Comparison of ENCODE assay signal across 1 cellular context in genomic region chr4:17576932-17577659, GRCh38.
TF ChIP-seq lines count a peak whose summit lies in the region.

Gene LAP3, plus strand, starts transcription at chr4:17577198. Its CDS starts 268 bp downstream, at chr4:17577466.

TF ChIP-seq in HepG2, 621 proteins besides CTCF, POLR2A, EP300 and RAD21 (continued from another document and continues in another):
- TF ChIP-seq FOXO4 (CRISPR knock-in tag; conservative IDR thresholded peaks at IDR 0.05) (no peak), ATAD3A (CRISPR knock-in tag; IDR thresholded peaks at IDR 0.05) (no peak), KMT2A (CRISPR knock-in tag; IDR thresholded peaks at IDR 0.05) (peak; percentile 88; the same call in 1 of the 2 replicates), ZNF549 (CRISPR knock-in tag; IDR thresholded peaks at IDR 0.05) (no peak), ZEB1 (IDR thresholded peaks at IDR 0.05; ENCODE audit: insufficient replicate concordance, low read depth) (no peak), NR2C2 (CRISPR knock-in tag; IDR thresholded peaks at IDR 0.05; ENCODE audit: borderline replicate concordance) (peak; percentile 59; the same call in 1 of the 2 replicates), ZSCAN31 (CRISPR knock-in tag; IDR thresholded peaks at IDR 0.05; ENCODE audit: low read depth) (peak; percentile 47; the same call in 1 of the 2 replicates), FOXA3 (CRISPR knock-in tag; IDR thresholded peaks at IDR 0.05) (no peak; the same call in 1 of the 2 replicates), ZNF569 (CRISPR knock-in tag; IDR thresholded peaks at IDR 0.05; ENCODE audit: borderline replicate concordance) (peak; percentile 18; the same call in 1 of the 2 replicates), MAF1 (CRISPR knock-in tag; IDR thresholded peaks at IDR 0.05; ENCODE audit: borderline replicate concordance) (no peak), ZNF232 (CRISPR knock-in tag; IDR thresholded peaks at IDR 0.05; ENCODE audit: borderline replicate concordance) (no peak), ZIK1 (CRISPR knock-in tag; IDR thresholded peaks at IDR 0.05; ENCODE audit: borderline replicate concordance, low read depth) (no peak; the same call in 1 of the 2 replicates), NPAS2 (CRISPR knock-in tag; IDR thresholded peaks at IDR 0.05; ENCODE audit: borderline replicate concordance) (no peak), HNRNPUL1 (IDR thresholded peaks at IDR 0.05; ENCODE audit: low read depth, low read length) (no peak), ZNF138 (CRISPR knock-in tag; IDR thresholded peaks at IDR 0.05; ENCODE audit: low read depth) (0 out of 2 replicates have a peak, but pooled peaks have one; percentile 26), ZBTB4 (CRISPR knock-in tag; IDR thresholded peaks at IDR 0.05; ENCODE audit: borderline replicate concordance) (no peak), PITX1 (CRISPR knock-in tag; IDR thresholded peaks at IDR 0.05) (peak; percentile 14), ZNF780A (CRISPR knock-in tag; IDR thresholded peaks at IDR 0.05) (no peak), ZNF597 (CRISPR knock-in tag; IDR thresholded peaks at IDR 0.05) (no peak), ZBTB39 (CRISPR knock-in tag; IDR thresholded peaks at IDR 0.05) (no peak), ZNF264 (CRISPR knock-in tag; IDR thresholded peaks at IDR 0.05) (0 out of 2 replicates have a peak, but pooled peaks have one; percentile 39), IRF9 (CRISPR knock-in tag; IDR thresholded peaks at IDR 0.05; ENCODE audit: borderline replicate concordance) (no peak; the same call in 1 of the 2 replicates), SOX5 (CRISPR knock-in tag; IDR thresholded peaks at IDR 0.05; ENCODE audit: borderline replicate concordance) (peak; percentile 56; the same call in 1 of the 2 replicates), KAT7 (CRISPR knock-in tag; IDR thresholded peaks at IDR 0.05; ENCODE audit: borderline replicate concordance) (0 out of 2 replicates have a peak, but pooled peaks have one; percentile 24), MYNN (CRISPR knock-in tag; IDR thresholded peaks at IDR 0.05; ENCODE audit: low read depth) (no peak), ZNF572 (CRISPR knock-in tag; IDR thresholded peaks at IDR 0.05) (no peak), CCAR2 (optimal IDR thresholded peaks at IDR 0.05; ENCODE audit: low read depth, low read length) (no peak), ZNF3 (CRISPR knock-in tag; IDR thresholded peaks at IDR 0.05) (0 out of 2 replicates have a peak, but pooled peaks have one; percentile 28), MTF2 (CRISPR knock-in tag; IDR thresholded peaks at IDR 0.05; ENCODE audit: borderline replicate concordance) (no peak; the same call in 1 of the 2 replicates), ARID2 (CRISPR knock-in tag; IDR thresholded peaks at IDR 0.05; ENCODE audit: borderline replicate concordance) (peak; percentile 98), AHR (CRISPR knock-in tag; IDR thresholded peaks at IDR 0.05) (peak; percentile 91; the same call in 1 of the 2 replicates), ZNF570 (CRISPR knock-in tag; IDR thresholded peaks at IDR 0.05; ENCODE audit: borderline replicate concordance) (no peak), TSC22D2 (CRISPR knock-in tag; IDR thresholded peaks at IDR 0.05; ENCODE audit: borderline replicate concordance) (peak; percentile 49; the same call in 1 of the 2 replicates), KDM2A (CRISPR knock-in tag; IDR thresholded peaks at IDR 0.05; ENCODE audit: borderline replicate concordance, low read depth) (peak; percentile 81), BCL3 (CRISPR knock-in tag; IDR thresholded peaks at IDR 0.05) (peak; percentile 78), SIN3B (IDR thresholded peaks at IDR 0.05; ENCODE audit: low read length) (peak; percentile 92), ISL2 (CRISPR knock-in tag; IDR thresholded peaks at IDR 0.05) (peak; percentile 7; the same call in 1 of the 2 replicates), ZNF558 (CRISPR knock-in tag; IDR thresholded peaks at IDR 0.05; ENCODE audit: borderline replicate concordance) (peak; percentile 78; the same call in 1 of the 2 replicates), ZBTB40 (IDR thresholded peaks at IDR 0.05) (no peak), ZBTB40 (CRISPR knock-in tag; IDR thresholded peaks at IDR 0.05) (peak; percentile 60; the same call in 1 of the 2 replicates), STAT5B (CRISPR knock-in tag; IDR thresholded peaks at IDR 0.05) (no peak)
